12 cellular contexts compared by ENCODE assay signal in the genomic region with DNA sequence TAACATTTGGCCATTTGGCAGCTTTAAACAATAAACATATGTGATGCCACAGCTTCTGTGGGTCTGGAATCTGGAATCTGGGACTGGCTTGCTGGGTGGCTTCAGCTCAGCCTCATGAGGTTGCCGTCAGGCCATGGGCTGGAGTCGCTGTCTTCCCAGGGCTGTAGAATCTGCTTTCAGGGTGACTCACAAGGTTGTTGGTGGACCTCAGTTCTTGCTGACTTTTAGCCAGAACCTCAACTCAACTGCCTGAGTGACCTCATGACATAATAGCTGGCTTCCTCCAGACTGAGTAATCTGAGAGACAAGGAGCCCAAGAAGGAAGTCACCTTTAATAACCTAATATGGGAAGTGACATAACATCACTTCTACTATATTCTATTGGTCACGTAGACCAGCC. TPM values are rescaled to one million over a fixed set of nuclear protein-coding genes. Genes with fewer than 3 reads are reported as not detected.
DNase-seq lines count a peak whose midpoint lies in the region; ATAC-seq and TF ChIP-seq lines count a peak whose summit lies in the region.
"Had no signal": no experiment of that assay in that cellular context is flagged by ENCODE, and none has a peak within 500 bp of the region (broad histone marks: within the 10 kb centered on the region; RNA-seq: fewer than 3 reads in every experiment).

No MANE protein-coding gene starts in this region.

- peaks cover 58% of the 10 kb centered on the region for H3K4me1 ChIP-seq in A673 (ENCODE audit: insufficient read depth, low read length, poor library complexity, severe bottlenecking)

- peak; percentile 81 for DNase-seq in A673 (ENCODE audit: low spot score)
- DNase-seq in HK-2 (ENCODE audit: unreplicated experiment): peak; percentile 79
- DNase-seq in left ventricle myocardium superior: no peak
- no peak for DNase-seq in NCI-H69 (lab: John Stamatoyannopoulos, UW)
- DNase-seq in posterior vena cava (ENCODE audit: low spot score): no peak
- no peak for DNase-seq in activated naive CD4-positive, alpha-beta T cell (lab: John Stamatoyannopoulos, UW)
- DNase-seq in activated CD4-positive, alpha-beta T cell treated with anti-CD3 and anti-CD28 coated beads, Interleukin-2, amount 50 U/mL, for 48 hours: no peak
- DNase-seq: hypothalamus, NCI-H1436, T-helper 2 cell had no signal

- POLR2A ChIA-PET in A673 (lab: Charles Lee; ENCODE audit: low non-redundant PET): no interaction called here

- BruUV-seq in A673 (replicated peaks; lab: Mats Ljungman, UMichigan): no TSS peak

- no peak overlapping the region for H3K27ac Mint-ChIP-seq in activated T-helper 17 cell treated with anti-CD3 and anti-CD28 coated beads, Interleukin-2, amount 50 U/mL, for 72 hours
- H3K27ac Mint-ChIP-seq: activated T-helper 2 cell treated with anti-CD3 and anti-CD28 coated beads, Interferon-gamma antibody, Interleukin-2, Interleukin-4, amounts not matched to agents 10 μg/mL and 5 μg/mL and 100 μg/mL, durations not matched to agents 14 hours and 24 hours and 36 hours had no signal

- no peaks in the 10 kb centered on the region for H3K9me3 Mint-ChIP-seq in activated T-helper 17 cell treated with anti-CD3 and anti-CD28 coated beads, Interleukin-2, amount 50 U/mL, for 72 hours
- H3K9me3 Mint-ChIP-seq: activated T-helper 2 cell treated with anti-CD3 and anti-CD28 coated beads, Interferon-gamma antibody, Interleukin-2, Interleukin-4, amounts not matched to agents 10 μg/mL and 5 μg/mL and 100 μg/mL, durations not matched to agents 14 hours and 24 hours and 36 hours had no signal

- CTCF ChIA-PET in A673 (lab: Charles Lee): no interaction called here

- peaks cover 34% of the 10 kb centered on the region for H3K36me3 ChIP-seq in A673 (ENCODE audit: insufficient read depth, low read length, poor library complexity, severe bottlenecking)

- intact Hi-C loops in A673 (cut with micrococcal nuclease; ENCODE audit: unreplicated experiment) (loop anchor here (1.0 to 2.0 kb wide), 2 partner anchors 24 to 62 kb away; a partner anchor contains a TSS), left ventricle myocardium superior (cut with micrococcal nuclease) (no loop called here), posterior vena cava (cut with DNase I) (no loop called here)

- H3K27me3 Mint-ChIP-seq in activated T-helper 17 cell treated with anti-CD3 and anti-CD28 coated beads, Interleukin-2, amount 50 U/mL, for 72 hours: no peaks in the 10 kb centered on the region

- H3K36me3 Mint-ChIP-seq in activated T-helper 17 cell treated with anti-CD3 and anti-CD28 coated beads, Interleukin-2, amount 50 U/mL, for 72 hours (ENCODE audit: low read depth): peaks cover 65% of the 10 kb centered on the region

- ATAC-seq in activated T-helper 17 cell treated with anti-CD3 and anti-CD28 coated beads, Interleukin-2, amount 50 U/mL, for 72 hours (replicated peaks): peak; percentile 43
- peak; percentile 70 for ATAC-seq in left ventricle myocardium superior

- peaks cover 8% of the 10 kb centered on the region for H3K4me1 Mint-ChIP-seq in activated T-helper 17 cell treated with anti-CD3 and anti-CD28 coated beads, Interleukin-2, amount 50 U/mL, for 72 hours

- TF ChIP-seq CTCF in A673 (conservative IDR thresholded peaks at IDR 0.05; ENCODE audit: low read depth, low read length): no peak

- H3K9me3 ChIP-seq in A673 (ENCODE audit: low read depth, low read length, poor library complexity, severe bottlenecking): no peaks in the 10 kb centered on the region

- H3K27me3 ChIP-seq in A673 (replicated peaks; ENCODE audit: insufficient read depth, low read depth, low read length, poor library complexity): no peaks in the 10 kb centered on the region

- no peak overlapping the region for H3K4me3 Mint-ChIP-seq in activated T-helper 17 cell treated with anti-CD3 and anti-CD28 coated beads, Interleukin-2, amount 50 U/mL, for 72 hours

- H3K27ac ChIP-seq in A673 (ENCODE audit: low read depth, low read length, poor library complexity, severe bottlenecking): peak overlapping the region; percentile 92

- H3K4me3 ChIP-seq in A673 (ENCODE audit: low read depth, low read length, poor library complexity, severe bottlenecking): no peak overlapping the region

RNA-seq across cellular contexts. Expression of a gene that starts 44.6 kb away (rescaled TPM):
- total RNA-seq in A673 (2021) (157 and 159 TPM in 2 replicates), left ventricle myocardium superior (18.1 TPM), posterior vena cava (1 to 10 TPM; 7.8 to 8.5 TPM)
- 1 to 10 TPM; 1.1 to 2.5 TPM for total RNA-seq in activated T-helper 17 cell treated with anti-CD3 and anti-CD28 coated beads, Interleukin-2, amount 50 U/mL, for 72 hours

Comparison
In these comparisons a context has a peak if more than half of its experiments do, and no peak if none do; other contexts are left out.
1. DNase-seq: peak in A673 (single experiment) and HK-2 (single experiment); none in left ventricle myocardium superior (single experiment), NCI-H69 (single experiment), posterior vena cava (single experiment), activated naive CD4-positive, alpha-beta T cell (0 of 4) and activated CD4-positive, alpha-beta T cell treated with anti-CD3 and anti-CD28 coated beads, Interleukin-2, amount 50 U/mL, for 48 hours (0 of 2).